Comparison of ENCODE assay signal across 8 cellular contexts in genomic region chr4:77586953-77587383, GRCh38. TPM values are rescaled to one million over a fixed set of nuclear protein-coding genes. Genes with fewer than 3 reads are reported as not detected.
DNase-seq lines count a peak whose midpoint lies in the region; ATAC-seq and TF ChIP-seq lines count a peak whose summit lies in the region.

No MANE protein-coding gene starts in this region.

- TF ChIP-seq CTCF in esophagus muscularis mucosa (IDR thresholded peaks at IDR 0.05) (no peak), adrenal gland (IDR thresholded peaks at IDR 0.05) (no peak)

- no peak for TF ChIP-seq EP300 in esophagus muscularis mucosa (IDR thresholded peaks at IDR 0.05)

- H3K4me1 ChIP-seq in esophagus muscularis mucosa (no peaks in the 10 kb centered on the region), adrenal gland (replicated peaks in 1 of 2) (no peaks in the 10 kb centered on the region)

- intact Hi-C loops in esophagus muscularis mucosa (cut with DNase I) (no loop called here), adrenal gland (cut with DNase I) (no loop called here)

- peak; percentile 61 for DNase-seq in DMS 273 (lab: John Stamatoyannopoulos, UW; ENCODE audit: unreplicated experiment)
- peak; percentile 28 for DNase-seq in activated CD8-positive, alpha-beta memory T cell treated with anti-CD3 and anti-CD28 coated beads, Interleukin-2, amount 50 U/mL, for 24 hours (ENCODE audit: extremely low read depth)
- peak; percentile 29 to 54 for DNase-seq in stimulated activated CD4-positive, alpha-beta T cell treated with anti-CD3 and anti-CD28 coated beads, Interleukin-12 subunit alpha, Interleukin-12 subunit beta, amount 100 ng/mL, for 24 hours (ENCODE audit: low read depth in 2 of 2)
- DNase-seq in hippocampal formation (lab: John Stamatoyannopoulos, UW), result no peak
- no peak for DNase-seq in esophagus muscularis mucosa (ENCODE audit: extremely low spot score)
- no peak for DNase-seq in adrenal gland

- H3K27ac ChIP-seq in esophagus muscularis mucosa (replicated peaks in 1 of 4) (no peak overlapping the region), adrenal gland (no peak overlapping the region)

- TF ChIP-seq POLR2A in esophagus muscularis mucosa (IDR thresholded peaks at IDR 0.05; ENCODE audit: low read depth), result no peak
- TF ChIP-seq POLR2A in adrenal gland (IDR thresholded peaks at IDR 0.05), result no peak

- ATAC-seq in GM19468 (IDR thresholded peaks at IDR 0.05; ENCODE audit: extremely low read depth, unreplicated experiment), result peak; percentile 96
- peak; percentile 97 for ATAC-seq in HG03565 (IDR thresholded peaks at IDR 0.05; ENCODE audit: unreplicated experiment)

- H3K36me3 ChIP-seq in esophagus muscularis mucosa (no peaks in the 10 kb centered on the region), adrenal gland (replicated peaks in 1 of 2) (no peaks in the 10 kb centered on the region)

- H3K9me3 ChIP-seq in esophagus muscularis mucosa (no peaks in the 10 kb centered on the region), adrenal gland (replicated peaks in 1 of 3) (no peaks in the 10 kb centered on the region)

- WGBS in esophagus muscularis mucosa, result 71% methylated on average over 6 of the region's 6 CpGs
- 58 to 80% (median 73%) methylated on average over 4 to 6 of the region's 6 CpGs for WGBS in adrenal gland, 4 donors

- H3K4me3 ChIP-seq in esophagus muscularis mucosa (no peak overlapping the region), adrenal gland (no peak overlapping the region)

- H3K27me3 ChIP-seq in esophagus muscularis mucosa (no peaks in the 10 kb centered on the region), adrenal gland (no peaks in the 10 kb centered on the region)

RNA-seq across cellular contexts. Expression of gene CXCL13, which starts 18.7 kb away (rescaled TPM):
- total RNA-seq in esophagus muscularis mucosa, result under 1 TPM in 2 of 4 donors, not detected in 2; 0.32 to 0.66 TPM
- not detected for total RNA-seq in adrenal gland
- polyA plus RNA-seq in adrenal gland, result under 1 TPM; 0.54 to 0.88 (median 0.62) TPM

Comparison
In these comparisons a context has a peak if more than half of its experiments do, and no peak if none do; other contexts are left out.
1. DNase-seq: peak in DMS 273 (single experiment), activated CD8-positive, alpha-beta memory T cell treated with anti-CD3 and anti-CD28 coated beads, Interleukin-2, amount 50 U/mL, for 24 hours (single experiment) and stimulated activated CD4-positive, alpha-beta T cell treated with anti-CD3 and anti-CD28 coated beads, Interleukin-12 subunit alpha, Interleukin-12 subunit beta, amount 100 ng/mL, for 24 hours (2 of 2); none in hippocampal formation (0 of 2), esophagus muscularis mucosa (single experiment) and adrenal gland (0 of 7).